ENCODE assay signal across 8 cellular contexts in genomic region chr9:137422668-137423000, GRCh38.
A peak's percentile ranks its signal among the peaks of the same experiment; 100 is the strongest.
DNase-seq lines count a peak whose midpoint lies in the region; ATAC-seq and TF ChIP-seq lines count a peak whose summit lies in the region.

No MANE protein-coding gene starts in this region.

- peak; percentile 16 for ATAC-seq in GM19328 (IDR thresholded peaks at IDR 0.05; ENCODE audit: unreplicated experiment)
- peak; percentile 20 for ATAC-seq in HG03378 (IDR thresholded peaks at IDR 0.05; ENCODE audit: unreplicated experiment)

- no peaks in the 10 kb centered on the region for H3K36me3 ChIP-seq in neuron (ENCODE audit: insufficient read depth, low read length)

- peaks cover 11% of the 10 kb centered on the region for H3K4me1 ChIP-seq in neuron (ENCODE audit: insufficient read depth, low read length)

- H3K27ac ChIP-seq in C4-2B, result peak overlapping the region; percentile 81

- TF ChIP-seq CTCF in C4-2B (conservative IDR thresholded peaks at IDR 0.05) (no peak), WI38 (IDR thresholded peaks at IDR 0.05; ENCODE audit: low read depth, low read length) (no peak)

- H3K4me3 ChIP-seq in WI38 (ENCODE audit: low read depth, low read length) (peak overlapping the region; percentile 71), neuron (ENCODE audit: low read length) (peak overlapping the region; percentile 66)

- H3K9me3 ChIP-seq in neuron (ENCODE audit: low read length), result no peaks in the 10 kb centered on the region

- DNase-seq in fibroblast of gingiva (ENCODE audit: low read depth), result peak; percentile 24
- DNase-seq in NCI-H1436 (lab: John Stamatoyannopoulos, UW), result no peak
- DNase-seq in globus pallidus (ENCODE audit: low spot score), result no peak

- H2AFZ ChIP-seq in neuron (ENCODE audit: low read depth, low read length), result peak overlapping the region; percentile 95

- H3K27me3 ChIP-seq in neuron (ENCODE audit: insufficient read depth, low read length), result no peaks in the 10 kb centered on the region
